ENCODE assay signal across 7 cellular contexts in genomic region chr5:87270888-87271287, GRCh38. TPM values are rescaled to one million over a fixed set of nuclear protein-coding genes. Genes with fewer than 3 reads are reported as not detected.
DNase-seq lines count a peak whose midpoint lies in the region; FAIRE-seq and TF ChIP-seq lines count a peak whose summit lies in the region.
"Not testable (repeated sequence)": the region's sequence is repeated elsewhere in the genome, so short reads cannot be mapped to it uniquely, and the experiment has no call there.

No MANE protein-coding gene starts in this region.

- H3K27ac Mint-ChIP-seq in CD4-positive, alpha-beta memory T cell: peak overlapping the region in 3 of 7 donors; percentile 9 to 55 (median 13)
- not testable (repeated sequence) for H3K27ac Mint-ChIP-seq in astrocyte (ENCODE audit: unreplicated experiment); glutamatergic neuron (ENCODE audit: unreplicated experiment); nephron progenitor cell

- DNase-seq in CD4-positive, alpha-beta memory T cell; GM23248; SK-N-SH; astrocyte (ENCODE audit: low read depth); glutamatergic neuron; nephron progenitor cell: not testable (repeated sequence)

- TF ChIP-seq EP300 in SK-N-SH (IDR thresholded peaks at IDR 0.05; ENCODE audit: borderline replicate concordance in 1 of 2, low read depth in 1 of 2, low read length in 1 of 2): not testable (repeated sequence)

- peaks cover 0 to 22% of the 10 kb centered on the region in 2 donors for H3K36me3 Mint-ChIP-seq in CD4-positive, alpha-beta memory T cell
- H3K36me3 Mint-ChIP-seq in astrocyte (ENCODE audit: low read depth, unreplicated experiment); glutamatergic neuron (ENCODE audit: unreplicated experiment): not testable (repeated sequence)
- peaks cover 49% of the 10 kb centered on the region for H3K36me3 Mint-ChIP-seq in nephron progenitor cell (ENCODE audit: low read depth)

- TF ChIP-seq CTCF in SK-N-SH (IDR thresholded peaks at IDR 0.05); astrocyte (IDR thresholded peaks at IDR 0.05; ENCODE audit: insufficient read depth, low read depth, low read length); glutamatergic neuron (IDR thresholded peaks at IDR 0.05; ENCODE audit: partially characterized antibody, unreplicated experiment); nephron progenitor cell (IDR thresholded peaks at IDR 0.05): not testable (repeated sequence)

- peaks cover 59% of the 10 kb centered on the region for H3K4me1 ChIP-seq in CD4-positive, alpha-beta memory T cell (ENCODE audit: insufficient read depth, low read length)
- H3K4me1 ChIP-seq in GM23248 (ENCODE audit: insufficient read depth): peaks cover 11% of the 10 kb centered on the region
- H3K4me1 ChIP-seq in SK-N-SH (ENCODE audit: control insufficient read depth in 1 of 2, insufficient read depth in 2 of 2, low read depth in 1 of 2, low read length in 1 of 2); astrocyte (ENCODE audit: insufficient read depth, low read length): not testable (repeated sequence)
- peaks cover 13% of the 10 kb centered on the region for H3K4me1 ChIP-seq in skeletal muscle satellite cell (ENCODE audit: control insufficient read depth, insufficient read depth, low read length)

- not testable (repeated sequence) for H3K27ac ChIP-seq in CD4-positive, alpha-beta memory T cell (ENCODE audit: low read depth, low read length); GM23248; SK-N-SH (ENCODE audit: low read depth in 2 of 2, low read length in 1 of 2); astrocyte (ENCODE audit: low read depth, low read length)

- not testable (repeated sequence) for H4K20me1 ChIP-seq in GM23248 (ENCODE audit: insufficient read depth)
- peaks cover 64% of the 10 kb centered on the region for H4K20me1 ChIP-seq in SK-N-SH (ENCODE audit: insufficient read depth)
- peaks cover 46% of the 10 kb centered on the region for H4K20me1 ChIP-seq in astrocyte (ENCODE audit: insufficient read depth, low read length)

- CTCF ChIA-PET in CD4-positive, alpha-beta memory T cell (lab: Charles Lee; ENCODE audit: partially characterized antibody); SK-N-SH (lab: Yijun Ruan, JAX): not testable (repeated sequence)

- not testable (repeated sequence) for H3K36me3 ChIP-seq in CD4-positive, alpha-beta memory T cell (ENCODE audit: insufficient read depth, low read length); GM23248 (ENCODE audit: low read depth); astrocyte (ENCODE audit: insufficient read depth, low read length); skeletal muscle satellite cell (ENCODE audit: insufficient read depth, low read length)
- peaks cover 2 to 21% of the 10 kb centered on the region in 2 experiments for H3K36me3 ChIP-seq in SK-N-SH (replicated peaks in 1 of 2; ENCODE audit: control insufficient read depth in 1 of 2, insufficient read depth in 2 of 2, low read length in 1 of 2)

- intact Hi-C loops in CD4-positive, alpha-beta memory T cell (cut with micrococcal nuclease): not testable (repeated sequence)

- H3F3A ChIP-seq in GM23248 (ENCODE audit: insufficient read depth): peaks cover 12% of the 10 kb centered on the region
- H3F3A ChIP-seq in SK-N-SH (replicated peaks; ENCODE audit: insufficient read depth): not testable (repeated sequence)

- TF ChIP-seq RAD21 in SK-N-SH (IDR thresholded peaks at IDR 0.05; ENCODE audit: low read length): not testable (repeated sequence)

- not testable (repeated sequence) for H2AFZ ChIP-seq in GM23248; SK-N-SH (ENCODE audit: low read depth); astrocyte (ENCODE audit: low read depth, low read length)

- not testable (repeated sequence) for H3K9me3 ChIP-seq in CD4-positive, alpha-beta memory T cell (ENCODE audit: control insufficient read depth in 1 of 2, low read length in 2 of 2); GM23248 (ENCODE audit: low read depth); SK-N-SH; astrocyte (ENCODE audit: insufficient read depth, low read depth, low read length); skeletal muscle satellite cell (replicated peaks; ENCODE audit: low read length)

- 90 to 96% methylated on average over 17 of the region's 17 CpGs for WGBS in GM23248 (ENCODE audit: low coverage in 1 of 2, low lambda C conversion rate in 2 of 2, missing lambda C conversion rate in 2 of 2), 2 experiments
- WGBS in SK-N-SH (ENCODE audit: low lambda C conversion rate): 98% methylated on average over 17 of the region's 17 CpGs

- not testable (repeated sequence) for H3K4me2 ChIP-seq in GM23248 (ENCODE audit: unreplicated experiment)
- H3K4me2 ChIP-seq in SK-N-SH (peak overlapping the region; percentile 74), astrocyte (ENCODE audit: low read length) (peak overlapping the region; percentile 85), skeletal muscle satellite cell (ENCODE audit: low read length) (peak overlapping the region; percentile 18)

- H3K27me3 Mint-ChIP-seq in CD4-positive, alpha-beta memory T cell; astrocyte (ENCODE audit: low read depth, unreplicated experiment); glutamatergic neuron (ENCODE audit: unreplicated experiment); nephron progenitor cell (ENCODE audit: low read depth, poor library complexity): not testable (repeated sequence)

- POLR2A ChIA-PET in CD4-positive, alpha-beta memory T cell (lab: Charles Lee; ENCODE audit: partially characterized antibody): interaction anchor here (1.1 kb wide), 1 partner anchor 130 kb away, joined by 3 read pairs; no protein-coding TSS in a partner anchor
- POLR2A ChIA-PET in SK-N-SH (lab: Yijun Ruan, JAX): not testable (repeated sequence)

- not testable (repeated sequence) for H3K4me3 ChIP-seq in CD4-positive, alpha-beta memory T cell (ENCODE audit: low read length in 2 of 2); SK-N-SH (ENCODE audit: low read depth in 2 of 2, low read length in 1 of 2); astrocyte (ENCODE audit: insufficient read depth, low read depth, low read length); skeletal muscle satellite cell (ENCODE audit: low read length)
- peak overlapping the region; percentile 90 for H3K4me3 ChIP-seq in GM23248

- H3K79me2 ChIP-seq in GM23248 (ENCODE audit: insufficient read depth) (peaks cover 78% of the 10 kb centered on the region), SK-N-SH (ENCODE audit: insufficient read depth) (peaks cover 81% of the 10 kb centered on the region), astrocyte (ENCODE audit: insufficient read depth, low read length) (peaks cover 81% of the 10 kb centered on the region)

- not testable (repeated sequence) for FAIRE-seq in astrocyte (lab: Jason Lieb, UNC)

- H3K27me3 ChIP-seq in CD4-positive, alpha-beta memory T cell (ENCODE audit: insufficient read depth, low read length); GM23248 (replicated peaks; ENCODE audit: insufficient read depth); SK-N-SH (ENCODE audit: insufficient read depth); astrocyte (ENCODE audit: insufficient read depth, low read length); skeletal muscle satellite cell (ENCODE audit: control insufficient read depth, insufficient read depth, low read length): not testable (repeated sequence)

- in situ Hi-C loops in GM23248 (cut with MboI): not testable (repeated sequence)

- not testable (repeated sequence) for H3K9me2 ChIP-seq in GM23248 (ENCODE audit: insufficient read depth); SK-N-SH

- not testable (repeated sequence) for H3K9me3 Mint-ChIP-seq in CD4-positive, alpha-beta memory T cell; astrocyte (ENCODE audit: unreplicated experiment); glutamatergic neuron (ENCODE audit: unreplicated experiment); nephron progenitor cell

- H3K4me1 Mint-ChIP-seq in CD4-positive, alpha-beta memory T cell: peaks cover 36 to 68% (median 53%) of the 10 kb centered on the region in 4 donors
- H3K4me1 Mint-ChIP-seq in astrocyte (ENCODE audit: low read depth, unreplicated experiment) (peaks cover 12% of the 10 kb centered on the region), glutamatergic neuron (ENCODE audit: low read depth, unreplicated experiment) (peaks cover 20% of the 10 kb centered on the region), nephron progenitor cell (peaks cover 41% of the 10 kb centered on the region)

- H3K9ac ChIP-seq in GM23248; SK-N-SH; astrocyte (ENCODE audit: low read length); skeletal muscle satellite cell (ENCODE audit: low read depth, low read length): not testable (repeated sequence)

- H3K4me3 Mint-ChIP-seq in CD4-positive, alpha-beta memory T cell: peak overlapping the region in 7 of 8 donors; percentile 1 to 95 (median 26)
- H3K4me3 Mint-ChIP-seq in astrocyte (ENCODE audit: unreplicated experiment) (peak overlapping the region; percentile 75), glutamatergic neuron (ENCODE audit: unreplicated experiment) (peak overlapping the region; percentile 30), nephron progenitor cell (peak overlapping the region; percentile 40)

RNA-seq across cellular contexts. Expression of gene RASA1, which starts 3.2 kb away (rescaled TPM):
- 10 to 100 TPM; 31.0 to 32.4 TPM for total RNA-seq in CD4-positive, alpha-beta memory T cell
- 10 to 100 TPM in 1 of 2 donors, 1 to 10 TPM in 1; 3.3 to 11.7 TPM for polyA plus RNA-seq in CD4-positive, alpha-beta memory T cell
- 52.5 and 67.8 TPM in 2 replicates for total RNA-seq in GM23248 (2014; rRNA removed; shearing (Covaris generic))
- polyA plus RNA-seq in GM23248 (2016; fragmentation: Nextera tagmentation; extraction: Ambion mirVana) (31.0 and 32.1 TPM in 2 replicates), SK-N-SH (2012; rRNA removed) (49.1 and 57.9 TPM in 2 replicates)
- 54.3 and 62.9 TPM in 2 replicates for polyA plus RNA-seq in SK-N-SH (2012; cell fraction: cytosol; rRNA removed)
- 59.4 and 118 TPM in 2 replicates for polyA plus RNA-seq in SK-N-SH (2012; cell fraction: nucleus; rRNA removed)
- total RNA-seq in astrocyte (62.8 and 64.1 TPM in 2 replicates), glutamatergic neuron (ENCODE audit: unreplicated experiment) (55.1 TPM)
- 27.6 and 29.3 TPM in 2 replicates for total RNA-seq in skeletal muscle satellite cell (2012; rRNA removed)
